ENCODE assay signal across 8 cellular contexts in genomic region chr2:231712462-231713021, GRCh38. TPM values are rescaled to one million over a fixed set of nuclear protein-coding genes. Genes with fewer than 3 reads are reported as not detected.
A peak's percentile ranks its signal among the peaks of the same experiment; 100 is the strongest.
DNase-seq lines count a peak whose midpoint lies in the region; ATAC-seq and TF ChIP-seq lines count a peak whose summit lies in the region.
"Not testable (repeated sequence)": the region's sequence is repeated elsewhere in the genome, so short reads cannot be mapped to it uniquely, and the experiment has no call there.

No MANE protein-coding gene starts in this region.

- not testable (repeated sequence) for H3K27me3 Mint-ChIP-seq in MCF 10A (ENCODE audit: insufficient read depth, unreplicated experiment); nephron (ENCODE audit: low read depth)

- peaks cover 6 to 54% of the 10 kb centered on the region in 2 experiments; a peak in 2 of 3 replicates for H3K36me3 ChIP-seq in HEK293 (ENCODE audit: control insufficient read depth in 2 of 2, insufficient read depth in 1 of 2, low read length in 2 of 2)
- H3K36me3 ChIP-seq in SK-N-MC (ENCODE audit: insufficient read depth, low read length) = peaks cover 47% of the 10 kb centered on the region

- DNase-seq in SK-N-MC (ENCODE audit: low read depth, low spot score); MCF 10A (ENCODE audit: unreplicated experiment): not testable (repeated sequence)
- DNase-seq in activated T-cell treated with anti-CD3 and anti-CD28 coated beads for 48 hours (ENCODE audit: low read depth) = peak; percentile 48
- DNase-seq in Right ventricle myocardium superior = peak; percentile 46
- DNase-seq in stimulated activated CD4-positive, alpha-beta T cell treated with anti-CD3 and anti-CD28 coated beads, TNF-alpha, amount 100 ng/mL, for 4 hours (ENCODE audit: low read depth in 3 of 3) = peak in 2 of 3 experiments; percentile 20 to 29

- peaks cover 56% of the 10 kb centered on the region for H3K36me3 Mint-ChIP-seq in MCF 10A (ENCODE audit: insufficient read depth, unreplicated experiment)
- peaks cover 36% of the 10 kb centered on the region for H3K36me3 Mint-ChIP-seq in nephron (ENCODE audit: low read depth)

- not testable (repeated sequence) for TF ChIP-seq CTCF in 22Rv1 (IDR thresholded peaks at IDR 0.05); HEK293 (tag by site-specific recombination; IDR thresholded peaks at IDR 0.05); MCF 10A (IDR thresholded peaks at IDR 0.05; ENCODE audit: unreplicated experiment); nephron (IDR thresholded peaks at IDR 0.05; ENCODE audit: unreplicated experiment in 3 of 3)

- POLR2A ChIA-PET in HEK293 (lab: Yijun Ruan, JAX) (interaction anchor here (1.0 kb wide), 1 partner anchor 69 kb away, joined by 3 read pairs; the partner anchor contains the start of gene PDE6D), MCF 10A (lab: Yijun Ruan, JAX) (interaction anchor here (0.6 to 5.2 kb wide), 6 partner anchors 11 to 100 kb away, joined by 3 to 33 read pairs (median 6); no protein-coding TSS in a partner anchor)

- CTCF ChIA-PET in HEK293 (lab: Yijun Ruan, JAX) (interaction anchor here (0.5 to 5.4 kb wide), 10 partner anchors 15 to 160 kb away, joined by 3 to 102 read pairs (median 8); no protein-coding TSS in a partner anchor), MCF 10A (lab: Yijun Ruan, JAX) (interaction anchor here (0.7 to 8.5 kb wide), 6 partner anchors 29 to 100 kb away, joined by 4 to 352 read pairs (median 42); no protein-coding TSS in a partner anchor)

- H3K27ac ChIP-seq in 22Rv1 (peak overlapping the region; percentile 99), HEK293 (ENCODE audit: extremely low read depth, low read depth, low read length) (peak overlapping the region; percentile 96), SK-N-MC (peak overlapping the region; percentile 81)

- not testable (repeated sequence) for H3K4me1 ChIP-seq in HEK293 (ENCODE audit: control insufficient read depth, insufficient read depth, low read length)

- H3K27ac Mint-ChIP-seq in MCF 10A (ENCODE audit: low read depth, unreplicated experiment) (peak overlapping the region; percentile 91), nephron (peak overlapping the region; percentile 62 to 96 (median 94))

- H3K9ac ChIP-seq in SK-N-MC (ENCODE audit: insufficient read length) = not testable (repeated sequence)

- H3K4me1 Mint-ChIP-seq in MCF 10A (ENCODE audit: insufficient read depth, unreplicated experiment) (peaks cover 31% of the 10 kb centered on the region), nephron (peaks cover 37% of the 10 kb centered on the region)

- H3K4me3 Mint-ChIP-seq in MCF 10A (ENCODE audit: unreplicated experiment) = peak overlapping the region; percentile 79
- H3K4me3 Mint-ChIP-seq in nephron = peak overlapping the region; percentile 87 to 92 (median 91)

- H3K9me3 ChIP-seq in HEK293 (ENCODE audit: control insufficient read depth, insufficient read depth, low read depth, low read length); SK-N-MC (ENCODE audit: low read depth, low read length): not testable (repeated sequence)

- not testable (repeated sequence) for BruUV-seq in MCF 10A (replicated peaks; lab: Mats Ljungman, UMichigan)

- H3K9me3 Mint-ChIP-seq in MCF 10A (ENCODE audit: unreplicated experiment); nephron: not testable (repeated sequence)

- peak overlapping the region; percentile 94 for H3K4me3 ChIP-seq in HEK293 (ENCODE audit: low read depth, low read length)
- peak overlapping the region; percentile 98; the same call in 1 of the 2 replicates for H3K4me3 ChIP-seq in SK-N-MC

- ATAC-seq in Right ventricle myocardium superior (ENCODE audit: poor library complexity) = not testable (repeated sequence)

- intact Hi-C loops in MCF 10A (cut with micrococcal nuclease) = loop anchor here (5.0 kb wide), 1 partner anchor 70 kb away; the partner anchor contains the start of gene PDE6D
- intact Hi-C loops in Right ventricle myocardium superior (cut with DNase I) = not testable (repeated sequence)

TF ChIP-seq in HEK293, 187 proteins besides CTCF, POLR2A, EP300 and RAD21:
- TF ChIP-seq GLIS1 (tag by site-specific recombination; IDR thresholded peaks at IDR 0.05) (0 out of 2 replicates have a peak, but pooled peaks have one; percentile 33), PATZ1 (tag by site-specific recombination; IDR thresholded peaks at IDR 0.05) (peak; percentile 30; the same call in 1 of the 2 replicates), ZNF513 (tag by site-specific recombination; IDR thresholded peaks at IDR 0.05) (peak; percentile 93), HIC1 (tag by site-specific recombination; IDR thresholded peaks at IDR 0.05) (0 out of 2 replicates have a peak, but pooled peaks have one; percentile 18), ZNF629 (tag by site-specific recombination; IDR thresholded peaks at IDR 0.05) (peak; percentile 36; the same call in 1 of the 2 replicates), BCL11A (tag by site-specific recombination; IDR thresholded peaks at IDR 0.05; ENCODE audit: low read depth) (0 out of 2 replicates have a peak, but pooled peaks have one; percentile 73), GLIS2 (tag by site-specific recombination; IDR thresholded peaks at IDR 0.05) (peak; percentile 40; the same call in 1 of the 2 replicates)

RNA-seq across cellular contexts. Expression of gene PTMA, which starts 4.2 kb away (rescaled TPM):
- total RNA-seq in MCF 10A (2022) (501 and 713 TPM in 2 replicates), Right ventricle myocardium superior (195 TPM)
